Comparison of ENCODE assay signal across 8 cellular contexts in the genomic region with DNA sequence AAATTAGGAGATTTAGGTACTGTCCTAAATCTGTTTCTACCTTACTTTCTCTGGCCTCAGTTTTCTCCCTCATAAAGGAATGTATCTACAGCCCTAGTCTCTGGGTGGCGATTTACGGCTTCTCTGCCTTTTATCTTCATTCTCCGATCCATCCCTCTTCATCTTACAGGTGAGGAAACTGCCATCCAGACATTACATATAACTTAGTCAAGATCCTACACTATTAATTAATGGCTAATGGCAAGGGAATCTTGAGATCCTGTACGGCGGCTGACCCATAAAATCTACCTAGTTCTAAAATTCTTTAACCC. TPM values are rescaled to one million over a fixed set of nuclear protein-coding genes. Genes with fewer than 3 reads are reported as not detected.
A peak's percentile ranks its signal among the peaks of the same experiment; 100 is the strongest.
DNase-seq lines count a peak whose midpoint lies in the region; ATAC-seq and TF ChIP-seq lines count a peak whose summit lies in the region.

No MANE protein-coding gene starts in this region.

- H3K9me3 ChIP-seq in thyroid gland = no peaks in the 10 kb centered on the region

- peak overlapping the region; percentile 95 to 99 (median 95) for H3K4me3 ChIP-seq in thyroid gland (replicated peaks in 1 of 3)

- no peak for DNase-seq in activated T-cell treated with anti-CD3 and anti-CD28 coated beads, Interleukin-2, amount 50 U/mL, for 24 hours
- DNase-seq in activated T-cell treated with anti-CD3 and anti-CD28 coated beads for 4 hours (no peak), thyroid gland (no peak), NCI-H748 treated with DMSO at 0.1 percent for 48 hours (lab: John Stamatoyannopoulos, UW) (no peak)
- DNase-seq in activated T-helper 2 cell treated with anti-CD3 and anti-CD28 coated beads, Interferon-gamma antibody, Interleukin-2, Interleukin-4, amounts not matched to agents 10 μg/mL and 5 μg/mL and 100 μg/mL, durations not matched to agents 14 hours and 24 hours and 36 hours (ENCODE audit: low spot score) = no peak
- DNase-seq in activated CD8-positive, alpha-beta memory T cell treated with anti-CD3 and anti-CD28 coated beads for 24 hours = no peak

- H3K4me1 Mint-ChIP-seq in activated T-cell treated with anti-CD3 and anti-CD28 coated beads, Interleukin-2, amount 50 U/mL, for 24 hours (ENCODE audit: low read depth) = peaks cover 29% of the 10 kb centered on the region
- peaks cover 7% of the 10 kb centered on the region for H3K4me1 Mint-ChIP-seq in activated T-helper 2 cell treated with anti-CD3 and anti-CD28 coated beads, Interferon-gamma antibody, Interleukin-2, Interleukin-4, amounts not matched to agents 10 μg/mL and 5 μg/mL and 100 μg/mL, durations not matched to agents 14 hours and 24 hours and 36 hours (ENCODE audit: low read depth)

- H3K4me3 Mint-ChIP-seq in activated T-cell treated with anti-CD3 and anti-CD28 coated beads, Interleukin-2, amount 50 U/mL, for 24 hours = peak overlapping the region; percentile 92
- peak overlapping the region; percentile 97 for H3K4me3 Mint-ChIP-seq in activated T-helper 2 cell treated with anti-CD3 and anti-CD28 coated beads, Interferon-gamma antibody, Interleukin-2, Interleukin-4, amounts not matched to agents 10 μg/mL and 5 μg/mL and 100 μg/mL, durations not matched to agents 14 hours and 24 hours and 36 hours (ENCODE audit: low read depth)

- peak overlapping the region; percentile 96 for H3K27ac Mint-ChIP-seq in activated T-cell treated with anti-CD3 and anti-CD28 coated beads, Interleukin-2, amount 50 U/mL, for 24 hours
- peak overlapping the region; percentile 94 for H3K27ac Mint-ChIP-seq in activated T-helper 2 cell treated with anti-CD3 and anti-CD28 coated beads, Interferon-gamma antibody, Interleukin-2, Interleukin-4, amounts not matched to agents 10 μg/mL and 5 μg/mL and 100 μg/mL, durations not matched to agents 14 hours and 24 hours and 36 hours

- peaks cover 11 to 16% of the 10 kb centered on the region in 2 donors for H3K4me1 ChIP-seq in thyroid gland

- peaks cover 0 to 2% of the 10 kb centered on the region in 2 donors for H3K36me3 ChIP-seq in thyroid gland

- WGBS in thyroid gland, 2 donors = 60 to 69% methylated on average over 5 of the region's 5 CpGs

- no peak for ATAC-seq in GM21723 (IDR thresholded peaks at IDR 0.05; ENCODE audit: unreplicated experiment)

- H3K27me3 Mint-ChIP-seq in activated T-cell treated with anti-CD3 and anti-CD28 coated beads, Interleukin-2, amount 50 U/mL, for 24 hours = peaks cover 4% of the 10 kb centered on the region
- H3K27me3 Mint-ChIP-seq in activated T-helper 2 cell treated with anti-CD3 and anti-CD28 coated beads, Interferon-gamma antibody, Interleukin-2, Interleukin-4, amounts not matched to agents 10 μg/mL and 5 μg/mL and 100 μg/mL, durations not matched to agents 14 hours and 24 hours and 36 hours (ENCODE audit: low read depth) = peaks cover 2% of the 10 kb centered on the region

- TF ChIP-seq CTCF in thyroid gland (IDR thresholded peaks at IDR 0.05) = no peak

- peak overlapping the region; percentile 69 for H3K27ac ChIP-seq in layer of hippocampus (ENCODE audit: low read depth, low read length)
- peak overlapping the region; percentile 54 to 77 (median 56) for H3K27ac ChIP-seq in thyroid gland

- no peaks in the 10 kb centered on the region for H3K9me3 Mint-ChIP-seq in activated T-cell treated with anti-CD3 and anti-CD28 coated beads, Interleukin-2, amount 50 U/mL, for 24 hours
- H3K9me3 Mint-ChIP-seq in activated T-helper 2 cell treated with anti-CD3 and anti-CD28 coated beads, Interferon-gamma antibody, Interleukin-2, Interleukin-4, amounts not matched to agents 10 μg/mL and 5 μg/mL and 100 μg/mL, durations not matched to agents 14 hours and 24 hours and 36 hours = no peaks in the 10 kb centered on the region

- H3K27me3 ChIP-seq in layer of hippocampus (ENCODE audit: control insufficient read depth, insufficient read depth, low read length) (no peaks in the 10 kb centered on the region), thyroid gland (no peaks in the 10 kb centered on the region)

- intact Hi-C loops in activated T-helper 2 cell treated with anti-CD3 and anti-CD28 coated beads, Interferon-gamma antibody, Interleukin-2, Interleukin-4, amounts not matched to agents 10 μg/mL and 5 μg/mL and 100 μg/mL, durations not matched to agents 14 hours and 24 hours and 36 hours (cut with micrococcal nuclease) = no loop called here
- intact Hi-C loops in thyroid gland (cut with DNase I) = loop anchor here (10.0 kb wide), 1 partner anchor 77 kb away; the partner anchor contains the start of gene BIRC6

- TF ChIP-seq POLR2A in thyroid gland (IDR thresholded peaks at IDR 0.05) = no peak

- peaks cover 18% of the 10 kb centered on the region for H3K36me3 Mint-ChIP-seq in activated T-cell treated with anti-CD3 and anti-CD28 coated beads, Interleukin-2, amount 50 U/mL, for 24 hours (ENCODE audit: low read depth)
- peaks cover 15% of the 10 kb centered on the region for H3K36me3 Mint-ChIP-seq in activated T-helper 2 cell treated with anti-CD3 and anti-CD28 coated beads, Interferon-gamma antibody, Interleukin-2, Interleukin-4, amounts not matched to agents 10 μg/mL and 5 μg/mL and 100 μg/mL, durations not matched to agents 14 hours and 24 hours and 36 hours (ENCODE audit: low read depth)

RNA-seq across cellular contexts. Expression of gene YIPF4, which starts 0.4 kb away (rescaled TPM):
- 33.4 and 36.7 TPM in 2 replicates for total RNA-seq in activated T-helper 2 cell treated with anti-CD3 and anti-CD28 coated beads, Interferon-gamma antibody, Interleukin-2, Interleukin-4, amounts not matched to agents 10 μg/mL and 5 μg/mL and 100 μg/mL, durations not matched to agents 14 hours and 24 hours and 36 hours
- 10 to 100 TPM; 17.6 to 28.3 (median 23.8) TPM for total RNA-seq in thyroid gland

RNA-seq across cellular contexts. Expression of gene NLRC4, which starts 12.6 kb away (rescaled TPM):
- 0.16 TPM in 1 of 2 replicates, not detected in the other for total RNA-seq in activated T-helper 2 cell treated with anti-CD3 and anti-CD28 coated beads, Interferon-gamma antibody, Interleukin-2, Interleukin-4, amounts not matched to agents 10 μg/mL and 5 μg/mL and 100 μg/mL, durations not matched to agents 14 hours and 24 hours and 36 hours
- total RNA-seq in thyroid gland = 1 to 10 TPM in 1 of 4 donors, under 1 TPM in 3; 0.29 to 1.7 (median 0.34) TPM
